Comparison of ENCODE assay signal across 19 cellular contexts in the genomic region with DNA sequence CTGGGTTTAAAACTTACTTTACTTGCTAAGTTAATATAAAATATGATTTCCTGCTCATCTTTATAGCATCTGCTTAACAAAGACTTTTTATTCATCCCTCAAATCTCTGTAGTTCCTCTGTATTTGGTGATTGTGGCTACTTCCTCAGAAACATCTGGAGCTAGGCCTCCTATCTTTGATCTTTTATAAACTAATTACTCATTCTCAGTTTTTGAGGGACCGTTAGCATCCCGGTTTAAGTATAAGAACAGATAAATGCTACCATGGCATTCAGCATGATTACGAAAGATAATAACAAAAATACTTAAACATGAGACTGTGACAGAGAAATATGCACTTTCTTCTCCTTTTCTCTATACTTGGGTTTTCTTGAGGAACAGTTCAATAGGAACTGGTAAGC.
"Had no signal": no experiment of that assay in that cellular context is flagged by ENCODE, and none has a peak within 500 bp of the region (broad histone marks: within the 10 kb centered on the region; RNA-seq: fewer than 3 reads in every experiment).

No MANE protein-coding gene starts in this region.

- H3K4me1 ChIP-seq: tibial artery had no signal

- H3K4me3 ChIP-seq: coronary artery, esophagus muscularis mucosa, right atrium auricular region, skin epidermis, tibial artery had no signal

- H3K27me3 ChIP-seq: brain microvascular endothelial cell, esophagus muscularis mucosa, right atrium auricular region, tibial artery had no signal

- DNase-seq: activated CD4-positive, alpha-beta memory T cell treated with anti-CD3 and anti-CD28 coated beads for 36 hours; activated CD4-positive, alpha-beta T cell treated with anti-CD3 and anti-CD28 coated beads for 1 hour; activated gamma-delta T cell; activated naive CD8-positive, alpha-beta T cell treated with anti-CD3 and anti-CD28 coated beads for 36 hours; activated T-cell treated with anti-CD3 and anti-CD28 coated beads, Interleukin-2, amount 50 U/mL, for 48 hours; anterior cingulate cortex; brain microvascular endothelial cell; glutamatergic neuron; immature natural killer cell; mesenchymal stem cell; nucleus accumbens; stimulated activated CD4-positive, alpha-beta T cell treated with anti-CD3 and anti-CD28 coated beads, Interleukin-4, amount 100 ng/mL, for 24 hours; stimulated activated naive CD4-positive, alpha-beta T cell; tibial artery had no signal

- H3K9me3 ChIP-seq: esophagus muscularis mucosa, right atrium auricular region, tibial artery had no signal

- H3K27ac ChIP-seq: brain microvascular endothelial cell, coronary artery, tibial artery had no signal

- ATAC-seq: natural killer cell treated with Interleukin-12 subunit alpha and Interleukin-12 subunit beta and Interleukin-15 and Interleukin-18, amount 100 ng/mL, for 72 hours had no signal

- H3K36me3 ChIP-seq: brain microvascular endothelial cell, esophagus muscularis mucosa, right atrium auricular region, tibial artery had no signal
